1 cellular context compared by ENCODE assay signal in the genomic region with DNA sequence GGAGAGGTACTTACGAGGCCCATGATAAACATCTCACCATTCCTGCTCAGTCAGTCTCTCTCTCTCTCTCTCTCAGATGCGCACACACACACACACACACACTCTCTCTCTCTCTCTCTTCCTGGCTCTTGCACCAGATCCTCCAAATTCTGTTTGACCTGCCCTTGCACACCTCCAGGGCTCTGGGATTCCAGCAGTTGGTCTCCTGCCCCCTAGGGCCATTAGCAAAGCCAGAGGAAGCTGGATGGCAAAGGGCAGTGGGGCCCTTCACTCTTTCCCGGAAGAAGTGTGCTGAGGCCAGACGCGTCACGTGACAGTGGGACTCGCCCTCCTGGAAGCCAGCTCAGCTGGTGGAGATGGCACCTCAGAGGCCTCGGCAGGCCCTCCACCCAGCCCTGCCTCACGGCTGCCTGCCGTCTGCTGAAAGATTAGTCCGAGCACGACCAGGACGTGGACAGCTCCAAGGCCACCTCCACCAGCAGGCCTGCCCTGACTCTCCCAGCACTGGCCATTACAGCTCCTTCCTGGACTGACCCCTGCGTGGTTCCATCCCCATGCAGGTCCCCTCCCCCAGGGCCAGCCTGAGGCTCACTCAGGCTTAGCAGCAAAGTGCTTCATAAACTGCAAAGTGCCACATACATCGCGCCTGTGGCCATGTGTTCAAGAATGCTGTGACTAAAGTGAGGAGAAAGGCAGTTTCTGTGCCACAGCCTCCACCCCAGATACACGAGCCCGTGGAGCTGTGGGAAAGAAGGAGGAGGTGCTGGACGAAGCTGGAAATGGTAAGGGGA.
TF ChIP-seq lines count a peak whose summit lies in the region.

No MANE protein-coding gene starts in this region.

TF ChIP-seq in HEK293, 187 proteins besides CTCF, POLR2A, EP300 and RAD21 (continued from another document):
- TF ChIP-seq ZNF76 (tag by site-specific recombination; IDR thresholded peaks at IDR 0.05; ENCODE audit: borderline replicate concordance, low read depth): peak; percentile 28; the same call in 1 of the 2 replicates
- TF ChIP-seq, protein P1, sequence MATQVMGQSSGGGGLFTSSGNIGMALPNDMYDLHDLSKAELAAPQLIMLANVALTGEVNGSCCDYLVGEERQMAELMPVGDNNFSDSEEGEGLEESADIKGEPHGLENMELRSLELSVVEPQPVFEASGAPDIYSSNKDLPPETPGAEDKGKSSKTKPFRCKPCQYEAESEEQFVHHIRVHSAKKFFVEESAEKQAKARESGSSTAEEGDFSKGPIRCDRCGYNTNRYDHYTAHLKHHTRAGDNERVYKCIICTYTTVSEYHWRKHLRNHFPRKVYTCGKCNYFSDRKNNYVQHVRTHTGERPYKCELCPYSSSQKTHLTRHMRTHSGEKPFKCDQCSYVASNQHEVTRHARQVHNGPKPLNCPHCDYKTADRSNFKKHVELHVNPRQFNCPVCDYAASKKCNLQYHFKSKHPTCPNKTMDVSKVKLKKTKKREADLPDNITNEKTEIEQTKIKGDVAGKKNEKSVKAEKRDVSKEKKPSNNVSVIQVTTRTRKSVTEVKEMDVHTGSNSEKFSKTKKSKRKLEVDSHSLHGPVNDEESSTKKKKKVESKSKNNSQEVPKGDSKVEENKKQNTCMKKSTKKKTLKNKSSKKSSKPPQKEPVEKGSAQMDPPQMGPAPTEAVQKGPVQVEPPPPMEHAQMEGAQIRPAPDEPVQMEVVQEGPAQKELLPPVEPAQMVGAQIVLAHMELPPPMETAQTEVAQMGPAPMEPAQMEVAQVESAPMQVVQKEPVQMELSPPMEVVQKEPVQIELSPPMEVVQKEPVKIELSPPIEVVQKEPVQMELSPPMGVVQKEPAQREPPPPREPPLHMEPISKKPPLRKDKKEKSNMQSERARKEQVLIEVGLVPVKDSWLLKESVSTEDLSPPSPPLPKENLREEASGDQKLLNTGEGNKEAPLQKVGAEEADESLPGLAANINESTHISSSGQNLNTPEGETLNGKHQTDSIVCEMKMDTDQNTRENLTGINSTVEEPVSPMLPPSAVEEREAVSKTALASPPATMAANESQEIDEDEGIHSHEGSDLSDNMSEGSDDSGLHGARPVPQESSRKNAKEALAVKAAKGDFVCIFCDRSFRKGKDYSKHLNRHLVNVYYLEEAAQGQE (tag by site-specific recombination; IDR thresholded peaks at IDR 0.05): peak; percentile 82
- TF ChIP-seq, protein P2, sequence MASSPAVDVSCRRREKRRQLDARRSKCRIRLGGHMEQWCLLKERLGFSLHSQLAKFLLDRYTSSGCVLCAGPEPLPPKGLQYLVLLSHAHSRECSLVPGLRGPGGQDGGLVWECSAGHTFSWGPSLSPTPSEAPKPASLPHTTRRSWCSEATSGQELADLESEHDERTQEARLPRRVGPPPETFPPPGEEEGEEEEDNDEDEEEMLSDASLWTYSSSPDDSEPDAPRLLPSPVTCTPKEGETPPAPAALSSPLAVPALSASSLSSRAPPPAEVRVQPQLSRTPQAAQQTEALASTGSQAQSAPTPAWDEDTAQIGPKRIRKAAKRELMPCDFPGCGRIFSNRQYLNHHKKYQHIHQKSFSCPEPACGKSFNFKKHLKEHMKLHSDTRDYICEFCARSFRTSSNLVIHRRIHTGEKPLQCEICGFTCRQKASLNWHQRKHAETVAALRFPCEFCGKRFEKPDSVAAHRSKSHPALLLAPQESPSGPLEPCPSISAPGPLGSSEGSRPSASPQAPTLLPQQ (tag by site-specific recombination; IDR thresholded peaks at IDR 0.05): peak; percentile 92
- TF ChIP-seq, protein P3, sequence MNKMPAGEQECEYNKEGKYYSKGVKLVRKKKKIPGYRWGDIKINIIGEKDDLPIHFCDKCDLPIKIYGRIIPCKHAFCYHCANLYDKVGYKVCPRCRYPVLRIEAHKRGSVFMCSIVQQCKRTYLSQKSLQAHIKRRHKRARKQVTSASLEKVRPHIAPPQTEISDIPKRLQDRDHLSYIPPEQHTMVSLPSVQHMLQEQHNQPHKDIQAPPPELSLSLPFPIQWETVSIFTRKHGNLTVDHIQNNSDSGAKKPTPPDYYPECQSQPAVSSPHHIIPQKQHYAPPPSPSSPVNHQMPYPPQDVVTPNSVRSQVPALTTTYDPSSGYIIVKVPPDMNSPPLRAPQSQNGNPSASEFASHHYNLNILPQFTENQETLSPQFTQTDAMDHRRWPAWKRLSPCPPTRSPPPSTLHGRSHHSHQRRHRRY (tag by site-specific recombination; IDR thresholded peaks at IDR 0.05): no peak
- TF ChIP-seq, protein P4, sequence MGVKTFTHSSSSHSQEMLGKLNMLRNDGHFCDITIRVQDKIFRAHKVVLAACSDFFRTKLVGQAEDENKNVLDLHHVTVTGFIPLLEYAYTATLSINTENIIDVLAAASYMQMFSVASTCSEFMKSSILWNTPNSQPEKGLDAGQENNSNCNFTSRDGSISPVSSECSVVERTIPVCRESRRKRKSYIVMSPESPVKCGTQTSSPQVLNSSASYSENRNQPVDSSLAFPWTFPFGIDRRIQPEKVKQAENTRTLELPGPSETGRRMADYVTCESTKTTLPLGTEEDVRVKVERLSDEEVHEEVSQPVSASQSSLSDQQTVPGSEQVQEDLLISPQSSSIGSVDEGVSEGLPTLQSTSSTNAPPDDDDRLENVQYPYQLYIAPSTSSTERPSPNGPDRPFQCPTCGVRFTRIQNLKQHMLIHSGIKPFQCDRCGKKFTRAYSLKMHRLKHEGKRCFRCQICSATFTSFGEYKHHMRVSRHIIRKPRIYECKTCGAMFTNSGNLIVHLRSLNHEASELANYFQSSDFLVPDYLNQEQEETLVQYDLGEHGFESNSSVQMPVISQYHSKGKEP (tag by site-specific recombination; IDR thresholded peaks at IDR 0.05): no peak
- TF ChIP-seq, protein P5, sequence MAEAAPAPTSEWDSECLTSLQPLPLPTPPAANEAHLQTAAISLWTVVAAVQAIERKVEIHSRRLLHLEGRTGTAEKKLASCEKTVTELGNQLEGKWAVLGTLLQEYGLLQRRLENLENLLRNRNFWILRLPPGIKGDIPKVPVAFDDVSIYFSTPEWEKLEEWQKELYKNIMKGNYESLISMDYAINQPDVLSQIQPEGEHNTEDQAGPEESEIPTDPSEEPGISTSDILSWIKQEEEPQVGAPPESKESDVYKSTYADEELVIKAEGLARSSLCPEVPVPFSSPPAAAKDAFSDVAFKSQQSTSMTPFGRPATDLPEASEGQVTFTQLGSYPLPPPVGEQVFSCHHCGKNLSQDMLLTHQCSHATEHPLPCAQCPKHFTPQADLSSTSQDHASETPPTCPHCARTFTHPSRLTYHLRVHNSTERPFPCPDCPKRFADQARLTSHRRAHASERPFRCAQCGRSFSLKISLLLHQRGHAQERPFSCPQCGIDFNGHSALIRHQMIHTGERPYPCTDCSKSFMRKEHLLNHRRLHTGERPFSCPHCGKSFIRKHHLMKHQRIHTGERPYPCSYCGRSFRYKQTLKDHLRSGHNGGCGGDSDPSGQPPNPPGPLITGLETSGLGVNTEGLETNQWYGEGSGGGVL (tag by site-specific recombination; IDR thresholded peaks at IDR 0.05): peak; percentile 77
TF ChIP-seq in HEK293: peak in this region for 42.
